21 cellular contexts compared by ENCODE assay signal in genomic region chr3:64290864-64291263, GRCh38.
DNase-seq lines count a peak whose midpoint lies in the region; ATAC-seq, FAIRE-seq and TF ChIP-seq lines count a peak whose summit lies in the region.
"Had no signal": no experiment of that assay in that cellular context is flagged by ENCODE, and none has a peak within 500 bp of the region (broad histone marks: within the 10 kb centered on the region; RNA-seq: fewer than 3 reads in every experiment).

No MANE protein-coding gene starts in this region.

- H3K9me3 Mint-ChIP-seq in activated T-helper 17 cell treated with anti-CD3 and anti-CD28 coated beads, Interleukin-2, amount 50 U/mL, for 72 hours, result no peaks in the 10 kb centered on the region
- H3K9me3 Mint-ChIP-seq: activated naive CD4-positive, alpha-beta T cell treated with anti-CD3 and anti-CD28 coated beads, Interleukin-2, amount 10 ng/mL, durations not matched to agents 7 days and 5 days; T-helper 2 cell treated with Interferon-gamma antibody and Interleukin-4, amounts not matched to agents 5 μg/mL and 100 μg/mL, for 36 hours had no signal

- no peaks in the 10 kb centered on the region for H3K36me3 ChIP-seq in RWPE2 (ENCODE audit: low read depth)
- no peaks in the 10 kb centered on the region for H3K36me3 ChIP-seq in esophagus squamous epithelium
- H3K36me3 ChIP-seq: gastrocnemius medialis, right lobe of liver had no signal

- 45 to 65% methylated on average over 5 of the region's 5 CpGs for WGBS in esophagus squamous epithelium, 2 donors

- FAIRE-seq in GM12892 (lab: Jason Lieb, UNC), result no peak
- FAIRE-seq: D721Med had no signal

- H3K36me3 Mint-ChIP-seq in activated T-helper 17 cell treated with anti-CD3 and anti-CD28 coated beads, Interleukin-2, amount 50 U/mL, for 72 hours (ENCODE audit: low read depth), result no peaks in the 10 kb centered on the region
- H3K36me3 Mint-ChIP-seq: activated naive CD4-positive, alpha-beta T cell treated with anti-CD3 and anti-CD28 coated beads, Interleukin-2, amount 10 ng/mL, durations not matched to agents 7 days and 5 days; IgD-negative memory B cell; memory B cell; type B pancreatic cell had no signal

- H3K27ac Mint-ChIP-seq in activated T-helper 17 cell treated with anti-CD3 and anti-CD28 coated beads, Interleukin-2, amount 50 U/mL, for 72 hours, result no peak overlapping the region
- H3K27ac Mint-ChIP-seq: activated naive CD4-positive, alpha-beta T cell treated with anti-CD3 and anti-CD28 coated beads, Interleukin-2, amount 10 ng/mL, durations not matched to agents 7 days and 5 days; B cell; IgD-negative memory B cell; memory B cell; T-helper 2 cell treated with Interferon-gamma antibody and Interleukin-4, amounts not matched to agents 5 μg/mL and 100 μg/mL, for 36 hours; type B pancreatic cell had no signal

- DNase-seq in Daoy (ENCODE audit: low read depth) (peak; percentile 51), RWPE2 (ENCODE audit: low spot score) (no peak), fibroblast of the aortic adventitia (ENCODE audit: low read depth) (peak; percentile 40), Kasumi-1 (lab: John Stamatoyannopoulos, UW) (no peak), esophagus squamous epithelium (lab: John Stamatoyannopoulos, UW) (no peak), GM12892 (ENCODE audit: insufficient read length) (no peak)
- DNase-seq: activated CD4-positive, alpha-beta T cell treated with anti-CD3 and anti-CD28 coated beads for 1 hour; activated naive CD4-positive, alpha-beta T cell treated with anti-CD3 and anti-CD28 coated beads, Interleukin-2, amount 10 ng/mL, durations not matched to agents 7 days and 5 days; effector CD4-positive, alpha-beta T cell; NCI-H2171; right lobe of liver; stimulated activated CD4-positive, alpha-beta T cell treated with anti-CD3 and anti-CD28 coated beads, Interleukin-4, amount 100 ng/mL, for 24 hours had no signal

- peaks cover 3% of the 10 kb centered on the region for H3K27me3 Mint-ChIP-seq in activated T-helper 17 cell treated with anti-CD3 and anti-CD28 coated beads, Interleukin-2, amount 50 U/mL, for 72 hours
- H3K27me3 Mint-ChIP-seq: activated naive CD4-positive, alpha-beta T cell treated with anti-CD3 and anti-CD28 coated beads, Interleukin-2, amount 10 ng/mL, durations not matched to agents 7 days and 5 days; type B pancreatic cell had no signal

- H3K27ac ChIP-seq in RWPE2 (ENCODE audit: poor library complexity, severe bottlenecking) (peak overlapping the region; percentile 73), skin epidermis (peak overlapping the region in 14 of 21 experiments; percentile 2 to 78 (median 50)), esophagus squamous epithelium (peak overlapping the region in 2 of 4 donors; percentile 69 to 76)
- H3K27ac ChIP-seq: right lobe of liver had no signal

- intact Hi-C loops in esophagus squamous epithelium (cut with DNase I), result no loop called here

- peaks cover 26% of the 10 kb centered on the region for H3K4me1 ChIP-seq in RWPE2 (ENCODE audit: insufficient read depth, poor library complexity, severe bottlenecking)
- H3K4me1 ChIP-seq in esophagus squamous epithelium, result peaks cover 4 to 34% (median 13%) of the 10 kb centered on the region in 3 donors
- H3K4me1 ChIP-seq: gastrocnemius medialis, right lobe of liver had no signal

- H3K9me3 ChIP-seq in RWPE2 (ENCODE audit: severe bottlenecking) (no peaks in the 10 kb centered on the region), esophagus squamous epithelium (no peaks in the 10 kb centered on the region)
- H3K9me3 ChIP-seq: gastrocnemius medialis, right lobe of liver had no signal

- ATAC-seq in RWPE2 (ENCODE audit: low read depth), result peak; percentile 75
- ATAC-seq in activated T-helper 17 cell treated with anti-CD3 and anti-CD28 coated beads, Interleukin-2, amount 50 U/mL, for 72 hours (replicated peaks), result no peak
- ATAC-seq: right lobe of liver had no signal

- TF ChIP-seq POLR2A in esophagus squamous epithelium (IDR thresholded peaks at IDR 0.05) (no peak), GM12892 (IDR thresholded peaks at IDR 0.05; ENCODE audit: low read depth, low read length) (no peak)

- no peak overlapping the region for H3K4me3 ChIP-seq in RWPE2 (ENCODE audit: severe bottlenecking)
- no peak overlapping the region for H3K4me3 ChIP-seq in fibroblast of the aortic adventitia (ENCODE audit: low read depth, low read length)
- H3K4me3 ChIP-seq in skin epidermis, result no peak overlapping the region
- no peak overlapping the region for H3K4me3 ChIP-seq in esophagus squamous epithelium
- H3K4me3 ChIP-seq: gastrocnemius medialis, right lobe of liver had no signal

- no peaks in the 10 kb centered on the region for H3K4me1 Mint-ChIP-seq in activated T-helper 17 cell treated with anti-CD3 and anti-CD28 coated beads, Interleukin-2, amount 50 U/mL, for 72 hours
- H3K4me1 Mint-ChIP-seq: activated naive CD4-positive, alpha-beta T cell treated with anti-CD3 and anti-CD28 coated beads, Interleukin-2, amount 10 ng/mL, durations not matched to agents 7 days and 5 days; B cell; IgD-negative memory B cell; memory B cell had no signal

- H3K4me3 Mint-ChIP-seq in activated T-helper 17 cell treated with anti-CD3 and anti-CD28 coated beads, Interleukin-2, amount 50 U/mL, for 72 hours, result no peak overlapping the region
- H3K4me3 Mint-ChIP-seq: activated naive CD4-positive, alpha-beta T cell treated with anti-CD3 and anti-CD28 coated beads, Interleukin-2, amount 10 ng/mL, durations not matched to agents 7 days and 5 days; B cell; IgD-negative memory B cell; memory B cell; T-helper 2 cell treated with Interferon-gamma antibody and Interleukin-4, amounts not matched to agents 5 μg/mL and 100 μg/mL, for 36 hours; type B pancreatic cell had no signal

- TF ChIP-seq CTCF in RWPE2 (IDR thresholded peaks at IDR 0.05; ENCODE audit: poor library complexity, severe bottlenecking) (no peak), fibroblast of the aortic adventitia (IDR thresholded peaks at IDR 0.05; ENCODE audit: insufficient read depth, low read length) (no peak), esophagus squamous epithelium (IDR thresholded peaks at IDR 0.05) (no peak)

- H3K27me3 ChIP-seq in RWPE2 (ENCODE audit: insufficient read depth, poor library complexity, severe bottlenecking) (no peaks in the 10 kb centered on the region), esophagus squamous epithelium (no peaks in the 10 kb centered on the region)
- H3K27me3 ChIP-seq: gastrocnemius medialis, right lobe of liver had no signal

Comparison
In these comparisons a context has a peak if more than half of its experiments do, and no peak if none do; other contexts are left out.
1. DNase-seq: peak in Daoy (single experiment) and fibroblast of the aortic adventitia (single experiment); none in RWPE2 (single experiment), Kasumi-1 (0 of 2), esophagus squamous epithelium (single experiment) and GM12892 (single experiment).